In genomic region chr16:29689490-29690351, GRCh38 we compare ENCODE assay signal across 3 cellular contexts. TPM values are rescaled to one million over a fixed set of nuclear protein-coding genes. Genes with fewer than 3 reads are reported as not detected.
"Had no signal": no experiment of that assay in that cellular context is flagged by ENCODE, and none has a peak within 500 bp of the region (broad histone marks: within the 10 kb centered on the region; RNA-seq: fewer than 3 reads in every experiment).

No MANE protein-coding gene starts in this region.

RNA-seq across cellular contexts. Expression of gene SPN, which starts 26.7 kb away (rescaled TPM):
- total RNA-seq: mammary epithelial cell, osteocyte had no signal
- polyA plus RNA-seq: mammary epithelial cell had no signal

RNA-seq across cellular contexts. Expression of gene C16orf54, which starts 56.1 kb away (rescaled TPM):
- total RNA-seq: mammary epithelial cell, mesothelial cell of epicardium, osteocyte had no signal
- polyA plus RNA-seq: mammary epithelial cell had no signal
